Comparison of ENCODE assay signal across 20 cellular contexts in genomic region chr13:106479849-106480400, GRCh38.
"Had no signal": no experiment of that assay in that cellular context is flagged by ENCODE, and none has a peak within 500 bp of the region (broad histone marks: within the 10 kb centered on the region; RNA-seq: fewer than 3 reads in every experiment).

No MANE protein-coding gene starts in this region.

- FAIRE-seq: islet of Langerhans had no signal

- H3K27ac ChIP-seq: adrenal gland, epithelial cell of prostate, spleen, tibial nerve, WERI-Rb-1 had no signal

- H3K36me3 ChIP-seq: adrenal gland, gastroesophageal sphincter, spleen, tibial nerve, WERI-Rb-1 had no signal

- H3K4me3 ChIP-seq: adrenal gland, gastroesophageal sphincter, spleen, tibial nerve had no signal

- H3K4me1 ChIP-seq: adrenal gland, spleen had no signal

- ATAC-seq: activated CD8-positive, alpha-beta T cell treated with anti-CD3 and anti-CD28 coated beads, Interleukin-2, amount 10 ng/mL, durations not matched to agents 7 days and 5 days; gastroesophageal sphincter; stimulated activated naive CD8-positive, alpha-beta T cell treated with anti-CD3 and anti-CD28 coated beads, Interleukin-15, Interleukin-2, amounts not matched to agents 100 U/mL and 50 U/mL, for 24 hours had no signal

- H3K27me3 ChIP-seq: adrenal gland, gastroesophageal sphincter, tibial nerve had no signal

- H3K9me3 ChIP-seq: adrenal gland had no signal

- DNase-seq: activated CD4-positive, alpha-beta T cell treated with anti-CD3 and anti-CD28 coated beads for 1 hour; activated CD4-positive, alpha-beta T cell treated with anti-CD3 and anti-CD28 coated beads, Interleukin-2, amount 50 U/mL, for 1 hour; activated CD8-positive, alpha-beta T cell treated with anti-CD3 and anti-CD28 coated beads, Interleukin-2, amount 10 ng/mL, durations not matched to agents 7 days and 5 days; activated naive CD4-positive, alpha-beta T cell; activated T-cell treated with anti-CD3 and anti-CD28 coated beads, Interleukin-2, amount 50 U/mL, for 24 hours; adrenal gland; cerebellar nuclear complex; cortex of kidney; head of caudate nucleus; hypothalamus; posterior cingulate gyrus; spleen; stimulated activated CD4-positive, alpha-beta T cell treated with anti-CD3 and anti-CD28 coated beads, Interleukin-4, amount 100 ng/mL, for 24 hours; stimulated activated naive CD8-positive, alpha-beta T cell treated with anti-CD3 and anti-CD28 coated beads, Interleukin-15, Interleukin-2, amounts not matched to agents 100 U/mL and 50 U/mL, for 24 hours; substantia nigra; WERI-Rb-1 had no signal
